Comparison of ENCODE assay signal across 14 cellular contexts in genomic region chr12:28540324-28540714, GRCh38.
"Had no signal": no experiment of that assay in that cellular context is flagged by ENCODE, and none has a peak within 500 bp of the region (broad histone marks: within the 10 kb centered on the region; RNA-seq: fewer than 3 reads in every experiment).

No MANE protein-coding gene starts in this region.

- H3K36me3 ChIP-seq: sigmoid colon, thoracic aorta, upper lobe of left lung had no signal

- DNase-seq: activated CD4-positive, alpha-beta T cell treated with anti-CD3 and anti-CD28 coated beads for 1 hour; activated CD4-positive, alpha-beta T cell treated with anti-CD3 and anti-CD28 coated beads, Interleukin-2, amount 50 U/mL, for 48 hours; activated gamma-delta T cell; effector CD8-positive, alpha-beta T cell; hippocampal formation; islet precursor cell; natural killer cell; sigmoid colon; stimulated activated CD4-positive, alpha-beta T cell treated with anti-CD3 and anti-CD28 coated beads, Interleukin-4, amount 100 ng/mL, for 4 hours; stimulated activated naive B cell treated with anti-CD40 and anti-IgM and Interleukin-4, amounts not matched to agents 10 μg/mL and 1 μg/mL and 100 μg/mL, for 72 hours; upper lobe of left lung had no signal

- H3K4me1 ChIP-seq: upper lobe of left lung had no signal

- H3K9me3 ChIP-seq: sigmoid colon, thoracic aorta, upper lobe of left lung had no signal

- H3K27ac ChIP-seq: sigmoid colon, thoracic aorta, upper lobe of left lung, VCaP had no signal

- H3K4me3 ChIP-seq: lung, sigmoid colon, thoracic aorta, upper lobe of left lung had no signal

- H3K27me3 ChIP-seq: sigmoid colon, upper lobe of left lung had no signal
